ENCODE assay signal across 20 cellular contexts in the genomic region with DNA sequence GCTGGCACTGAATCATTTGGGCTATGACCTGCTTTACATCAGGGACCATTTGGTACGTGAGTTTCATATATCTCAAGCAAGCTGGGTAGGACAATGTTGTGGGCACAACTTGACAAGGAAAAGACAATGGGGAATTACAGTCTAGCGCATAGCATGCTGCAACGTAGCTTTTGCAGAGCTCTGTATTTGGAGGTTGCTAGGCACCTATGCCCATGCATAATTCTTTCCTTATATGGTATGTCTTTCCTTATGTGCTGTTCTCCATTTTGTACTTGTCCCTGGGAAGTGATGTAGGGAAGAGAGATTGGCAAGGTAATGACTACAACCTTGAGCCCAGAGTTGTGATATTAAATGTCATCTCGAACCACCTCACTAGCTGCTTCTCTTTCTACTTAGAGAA. TPM values are rescaled to one million over a fixed set of nuclear protein-coding genes. Genes with fewer than 3 reads are reported as not detected.
DNase-seq lines count a peak whose midpoint lies in the region; ATAC-seq and TF ChIP-seq lines count a peak whose summit lies in the region.
"Had no signal": no experiment of that assay in that cellular context is flagged by ENCODE, and none has a peak within 500 bp of the region (broad histone marks: within the 10 kb centered on the region; RNA-seq: fewer than 3 reads in every experiment).

No MANE protein-coding gene starts in this region.

- no peak for TF ChIP-seq POLR2A in adrenal gland (IDR thresholded peaks at IDR 0.05)

- TF ChIP-seq CTCF in HFFc6 (IDR thresholded peaks at IDR 0.05) (no peak), adrenal gland (IDR thresholded peaks at IDR 0.05) (no peak), foreskin keratinocyte (conservative IDR thresholded peaks at IDR 0.05) (no peak)

- intact Hi-C loops in adrenal gland (cut with DNase I), result no loop called here

- H3K9me3 ChIP-seq in adrenal gland (replicated peaks in 1 of 3), result no peaks in the 10 kb centered on the region

- peaks cover 3% of the 10 kb centered on the region; the same call in 1 of the 2 replicates for H3K9me3 Mint-ChIP-seq in HFFc6
- no peaks in the 10 kb centered on the region for H3K9me3 Mint-ChIP-seq in activated CD8-positive, alpha-beta memory T cell treated with anti-CD3 and anti-CD28 coated beads, Interleukin-2, amount 10 ng/mL, durations not matched to agents 7 days and 5 days (ENCODE audit: low read depth)
- H3K9me3 Mint-ChIP-seq: CD14-positive monocyte, H9, IgD-negative memory B cell had no signal

- peaks cover 7% of the 10 kb centered on the region; the same call in 1 of the 2 replicates for H3K27me3 Mint-ChIP-seq in HFFc6 (ENCODE audit: insufficient read depth)
- peaks cover 18% of the 10 kb centered on the region for H3K27me3 Mint-ChIP-seq in activated CD8-positive, alpha-beta memory T cell treated with anti-CD3 and anti-CD28 coated beads, Interleukin-2, amount 10 ng/mL, durations not matched to agents 7 days and 5 days

- no peak overlapping the region for H3K4me3 Mint-ChIP-seq in HFFc6
- H3K4me3 Mint-ChIP-seq in activated CD8-positive, alpha-beta memory T cell treated with anti-CD3 and anti-CD28 coated beads, Interleukin-2, amount 10 ng/mL, durations not matched to agents 7 days and 5 days, result no peak overlapping the region
- H3K4me3 Mint-ChIP-seq: CD14-positive monocyte, H9, IgD-negative memory B cell had no signal

- H3K27me3 ChIP-seq in adrenal gland (no peaks in the 10 kb centered on the region), foreskin keratinocyte (no peaks in the 10 kb centered on the region)

- H3K27ac ChIP-seq in adrenal gland (peak overlapping the region in 3 of 5 donors; percentile 11 to 23 (median 21)), foreskin keratinocyte (no peak overlapping the region)

- DNase-seq in HFFc6, result no peak
- no peak for DNase-seq in adrenal gland
- DNase-seq in foreskin keratinocyte, result no peak
- DNase-seq in renal cortical epithelial cell (ENCODE audit: low read depth), result peak; percentile 28
- no peak for DNase-seq in GDM1 (lab: John Stamatoyannopoulos, UW)
- DNase-seq in stimulated activated naive CD4-positive, alpha-beta T cell (lab: John Stamatoyannopoulos, UW), result no peak
- DNase-seq in activated CD8-positive, alpha-beta memory T cell treated with anti-CD3 and anti-CD28 coated beads, Interleukin-2, amount 10 ng/mL, durations not matched to agents 7 days and 5 days, result no peak
- DNase-seq: ACHN, AML-193, COR-L47, H9, Kasumi-1, NCI-H187 treated with DMSO at 0.1 percent for 48 hours, NCI-H526 treated with DMSO at 0.1 percent for 48 hours, OCI-M1, SIG-M5 had no signal

- CTCF ChIA-PET in activated CD8-positive, alpha-beta memory T cell treated with anti-CD3 and anti-CD28 coated beads, Interleukin-2, amount 10 ng/mL, durations not matched to agents 7 days and 5 days (lab: Charles Lee), result interaction anchor here (1.0 kb wide), 1 partner anchor 19 kb away, joined by 3 read pairs; no protein-coding TSS in a partner anchor

- no peak overlapping the region for H3K4me3 ChIP-seq in adrenal gland

- H3K27ac Mint-ChIP-seq in HFFc6, result peak overlapping the region; percentile 43; the same call in 1 of the 2 replicates
- H3K27ac Mint-ChIP-seq in activated CD8-positive, alpha-beta memory T cell treated with anti-CD3 and anti-CD28 coated beads, Interleukin-2, amount 10 ng/mL, durations not matched to agents 7 days and 5 days, result no peak overlapping the region
- H3K27ac Mint-ChIP-seq: CD14-positive monocyte, H9, IgD-negative memory B cell had no signal

- WGBS in adrenal gland, 4 donors, result 35 to 52% (median 38%) methylated on average over 3 to 4 of the region's 4 CpGs

- H3K4me1 ChIP-seq in adrenal gland (replicated peaks in 1 of 2) (peaks cover 45 to 78% of the 10 kb centered on the region in 2 donors), foreskin keratinocyte (peaks cover under 1% of the 10 kb centered on the region)

- H3K36me3 Mint-ChIP-seq in HFFc6 (ENCODE audit: low read depth), result peaks cover 67% of the 10 kb centered on the region
- H3K36me3 Mint-ChIP-seq in activated CD8-positive, alpha-beta memory T cell treated with anti-CD3 and anti-CD28 coated beads, Interleukin-2, amount 10 ng/mL, durations not matched to agents 7 days and 5 days, result no peaks in the 10 kb centered on the region
- H3K36me3 Mint-ChIP-seq: CD14-positive monocyte had no signal

- H3K36me3 ChIP-seq in adrenal gland (replicated peaks in 1 of 2), result peaks cover 0 to 2% of the 10 kb centered on the region in 2 donors

- ATAC-seq in foreskin keratinocyte, result peak; percentile 36
- ATAC-seq in activated CD8-positive, alpha-beta memory T cell treated with anti-CD3 and anti-CD28 coated beads, Interleukin-2, amount 10 ng/mL, durations not matched to agents 7 days and 5 days, result no peak

- H3K4me1 Mint-ChIP-seq in HFFc6 (ENCODE audit: low read depth), result peaks cover 81% of the 10 kb centered on the region
- no peaks in the 10 kb centered on the region for H3K4me1 Mint-ChIP-seq in activated CD8-positive, alpha-beta memory T cell treated with anti-CD3 and anti-CD28 coated beads, Interleukin-2, amount 10 ng/mL, durations not matched to agents 7 days and 5 days
- H3K4me1 Mint-ChIP-seq: IgD-negative memory B cell had no signal

RNA-seq across cellular contexts. Expression of a gene that starts 19.3 kb away (rescaled TPM):
- 100 to 1,000 TPM; 228 to 285 (median 237) TPM for total RNA-seq in HFFc6 (2021; fragmentation: NEBNext Ultra II Directional; extraction: Animal tissue kit (Norgen Biotek cat#: 25700))
- 100 to 1,000 TPM in 7 of 8 donors, 10 to 100 TPM in 1; 96.1 to 418 (median 224) TPM for total RNA-seq in adrenal gland
- polyA plus RNA-seq in adrenal gland, result 100 to 1,000 TPM; 111 to 200 (median 119) TPM
- total RNA-seq in foreskin keratinocyte, result 6.2 and 6.5 TPM in 2 replicates
- 2.7 and 3.3 TPM in 2 replicates for polyA plus RNA-seq in foreskin keratinocyte
- 14.1 and 117 TPM in 2 replicates for total RNA-seq in renal cortical epithelial cell
- not detected for total RNA-seq in activated CD8-positive, alpha-beta memory T cell treated with anti-CD3 and anti-CD28 coated beads, Interleukin-2, amount 10 ng/mL, durations not matched to agents 7 days and 5 days

RNA-seq across cellular contexts. Expression of a gene that starts 41.2 kb away (rescaled TPM):
- total RNA-seq in HFFc6 (2021; fragmentation: NEBNext Ultra II Directional; extraction: Animal tissue kit (Norgen Biotek cat#: 25700)), result under 1 TPM in 2 of 6 experiments, not detected in 4; 0.07 to 0.17 TPM
- total RNA-seq in adrenal gland, result under 1 TPM in 4 of 8 donors, not detected in 4; 0.16 to 0.54 (median 0.34) TPM
- polyA plus RNA-seq in adrenal gland, result under 1 TPM; 0.07 to 0.53 (median 0.40) TPM
- not detected in 2 replicates for total RNA-seq in foreskin keratinocyte
- polyA plus RNA-seq in foreskin keratinocyte, result not detected in 2 replicates
- total RNA-seq in renal cortical epithelial cell, result 0.20 TPM in 1 of 2 replicates, not detected in the other
- total RNA-seq in activated CD8-positive, alpha-beta memory T cell treated with anti-CD3 and anti-CD28 coated beads, Interleukin-2, amount 10 ng/mL, durations not matched to agents 7 days and 5 days, result not detected
- total RNA-seq: H9, HT-29, RPMI7951 had no signal
- polyA plus RNA-seq: CD14-positive monocyte, IgD-negative memory B cell had no signal
